In the genomic region with DNA sequence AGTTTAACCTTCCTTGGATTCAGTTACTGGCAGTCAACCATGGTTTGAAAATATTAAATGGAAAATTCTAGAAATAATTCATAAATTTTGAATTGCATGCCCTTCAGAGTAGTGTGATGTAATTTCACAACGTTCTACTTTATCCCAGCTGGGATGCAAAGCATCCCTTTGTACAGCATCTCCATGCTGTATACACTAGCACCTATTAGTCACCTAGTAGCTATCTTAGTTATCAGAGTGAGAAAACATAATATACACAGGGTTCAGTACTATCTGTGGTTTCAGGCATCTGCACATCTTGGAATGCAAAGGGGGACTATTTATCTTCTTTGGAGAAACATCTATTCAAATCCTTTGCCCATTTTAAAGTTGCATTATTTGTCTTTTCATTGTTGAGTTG, we compare ENCODE assay signal across 1 cellular context.
TF ChIP-seq lines count a peak whose summit lies in the region.

No MANE protein-coding gene starts in this region.

TF ChIP-seq in K562, 482 proteins besides CTCF, POLR2A, EP300 and RAD21:
- TF ChIP-seq KLF6 (CRISPR knock-in tag; IDR thresholded peaks at IDR 0.05; ENCODE audit: borderline replicate concordance): no peak
- TF ChIP-seq CEBPB (tag; IDR thresholded peaks at IDR 0.05): 0 out of 2 replicates have a peak, but pooled peaks have one; percentile 22
- TF ChIP-seq FOSL1 (tag; conservative IDR thresholded peaks at IDR 0.05): 0 out of 2 replicates have a peak, but pooled peaks have one; percentile 22
- TF ChIP-seq RAD51 (IDR thresholded peaks at IDR 0.05; ENCODE audit: borderline replicate concordance, low read depth): no peak
- TF ChIP-seq YY1 (IDR thresholded peaks at IDR 0.05; ENCODE audit: borderline replicate concordance in 1 of 3, control insufficient read depth in 1 of 3, extremely low read depth in 1 of 3, insufficient read depth in 3 of 3, insufficient read length in 1 of 3, insufficient replicate concordance in 2 of 3, low read depth in 1 of 3, low read length in 2 of 3): no peak
- TF ChIP-seq, protein P1, sequence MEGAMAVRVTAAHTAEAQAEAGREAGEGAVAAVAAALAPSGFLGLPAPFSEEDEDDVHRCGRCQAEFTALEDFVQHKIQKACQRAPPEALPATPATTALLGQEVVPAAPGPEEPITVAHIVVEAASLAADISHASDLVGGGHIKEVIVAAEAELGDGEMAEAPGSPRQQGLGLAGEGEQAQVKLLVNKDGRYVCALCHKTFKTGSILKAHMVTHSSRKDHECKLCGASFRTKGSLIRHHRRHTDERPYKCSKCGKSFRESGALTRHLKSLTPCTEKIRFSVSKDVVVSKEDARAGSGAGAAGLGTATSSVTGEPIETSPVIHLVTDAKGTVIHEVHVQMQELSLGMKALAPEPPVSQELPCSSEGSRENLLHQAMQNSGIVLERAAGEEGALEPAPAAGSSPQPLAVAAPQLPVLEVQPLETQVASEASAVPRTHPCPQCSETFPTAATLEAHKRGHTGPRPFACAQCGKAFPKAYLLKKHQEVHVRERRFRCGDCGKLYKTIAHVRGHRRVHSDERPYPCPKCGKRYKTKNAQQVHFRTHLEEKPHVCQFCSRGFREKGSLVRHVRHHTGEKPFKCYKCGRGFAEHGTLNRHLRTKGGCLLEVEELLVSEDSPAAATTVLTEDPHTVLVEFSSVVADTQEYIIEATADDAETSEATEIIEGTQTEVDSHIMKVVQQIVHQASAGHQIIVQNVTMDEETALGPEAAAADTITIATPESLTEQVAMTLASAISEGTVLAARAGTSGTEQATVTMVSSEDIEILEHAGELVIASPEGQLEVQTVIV (CRISPR knock-in tag; IDR thresholded peaks at IDR 0.05; ENCODE audit: borderline replicate concordance): no peak
